Comparison of ENCODE assay signal across 24 cellular contexts in genomic region chr4:180650273-180650672, GRCh38.
A peak's percentile ranks its signal among the peaks of the same experiment; 100 is the strongest.
DNase-seq lines count a peak whose midpoint lies in the region; ATAC-seq and TF ChIP-seq lines count a peak whose summit lies in the region.
"Had no signal": no experiment of that assay in that cellular context is flagged by ENCODE, and none has a peak within 500 bp of the region (broad histone marks: within the 10 kb centered on the region; RNA-seq: fewer than 3 reads in every experiment).

No MANE protein-coding gene starts in this region.

- 47 to 53% methylated on average over 4 of the region's 4 CpGs for WGBS in esophagus squamous epithelium, 2 donors

- ATAC-seq in GM18861 (IDR thresholded peaks at IDR 0.05; ENCODE audit: unreplicated experiment) = peak; percentile 65
- peak; percentile 65 for ATAC-seq in GM21390 (IDR thresholded peaks at IDR 0.05; ENCODE audit: unreplicated experiment)
- peak; percentile 63 for ATAC-seq in HG02852 (IDR thresholded peaks at IDR 0.05; ENCODE audit: unreplicated experiment)
- peak; percentile 76 for ATAC-seq in HG03439 (IDR thresholded peaks at IDR 0.05; ENCODE audit: unreplicated experiment)
- ATAC-seq in activated CD4-positive, CD25-positive, alpha-beta regulatory T cell treated with anti-CD3 and anti-CD28 coated beads, Interleukin-2, amount 50 U/mL, for 24 hours = no peak
- ATAC-seq: natural killer cell had no signal

- peaks cover 8% of the 10 kb centered on the region for H3K27me3 Mint-ChIP-seq in osteocyte (ENCODE audit: unreplicated experiment)
- H3K27me3 Mint-ChIP-seq: IgD-negative memory B cell had no signal

- no peak overlapping the region for H3K27ac Mint-ChIP-seq in osteocyte (ENCODE audit: unreplicated experiment)
- H3K27ac Mint-ChIP-seq: IgD-negative memory B cell, natural killer cell had no signal

- TF ChIP-seq CTCF in esophagus squamous epithelium (IDR thresholded peaks at IDR 0.05) = no peak
- no peak for TF ChIP-seq CTCF in osteocyte (IDR thresholded peaks at IDR 0.05)
- no peak for TF ChIP-seq CTCF in WERI-Rb-1 (IDR thresholded peaks at IDR 0.05; ENCODE audit: low read depth, low read length)

- no peak overlapping the region for H3K4me3 Mint-ChIP-seq in osteocyte (ENCODE audit: unreplicated experiment)
- H3K4me3 Mint-ChIP-seq: IgD-negative memory B cell, natural killer cell had no signal

- no peaks in the 10 kb centered on the region for H3K4me1 Mint-ChIP-seq in osteocyte (ENCODE audit: unreplicated experiment)
- H3K4me1 Mint-ChIP-seq: IgD-negative memory B cell, natural killer cell had no signal

- intact Hi-C loops in esophagus squamous epithelium (cut with DNase I) = no loop called here

- H3K9me3 ChIP-seq in esophagus squamous epithelium (no peaks in the 10 kb centered on the region), WERI-Rb-1 (ENCODE audit: severe bottlenecking) (no peaks in the 10 kb centered on the region)

- no peaks in the 10 kb centered on the region for H3K36me3 ChIP-seq in esophagus squamous epithelium
- no peaks in the 10 kb centered on the region for H3K36me3 ChIP-seq in WERI-Rb-1

- H3K9me3 Mint-ChIP-seq in osteocyte (ENCODE audit: unreplicated experiment) = no peaks in the 10 kb centered on the region
- H3K9me3 Mint-ChIP-seq: IgD-negative memory B cell had no signal

- H3K36me3 Mint-ChIP-seq in osteocyte (ENCODE audit: unreplicated experiment) = no peaks in the 10 kb centered on the region
- H3K36me3 Mint-ChIP-seq: IgD-negative memory B cell, natural killer cell had no signal

- no peak overlapping the region for H3K4me3 ChIP-seq in esophagus squamous epithelium
- H3K4me3 ChIP-seq in WERI-Rb-1 (ENCODE audit: low read depth, low read length) = no peak overlapping the region
- H3K4me3 ChIP-seq: skin epidermis had no signal

- TF ChIP-seq POLR2A in esophagus squamous epithelium (IDR thresholded peaks at IDR 0.05) = no peak

- DNase-seq in esophagus squamous epithelium (lab: John Stamatoyannopoulos, UW) (no peak), osteocyte (ENCODE audit: extremely low spot score, unreplicated experiment) (no peak), WERI-Rb-1 (no peak)
- DNase-seq: ACHN; activated CD4-positive, alpha-beta T cell treated with anti-CD3 and anti-CD28 coated beads for 4 hours; activated effector memory CD4-positive, alpha-beta T cell treated with Interleukin-2 at 50 U/mL for 16 hours; dermis blood vessel endothelial cell; foreskin melanocyte; kidney glomerular epithelial cell; mesendoderm; natural killer cell; NCI-H1694 treated with DMSO at 0.1 percent for 48 hours; NCI-H2227 treated with DMSO at 0.1 percent for 48 hours; posterior cingulate gyrus; RPMI8226; stimulated activated CD4-positive, alpha-beta T cell treated with anti-CD3 and anti-CD28 coated beads, Interleukin-4, amount 100 ng/mL, for 1 hour had no signal

- no peaks in the 10 kb centered on the region for H3K27me3 ChIP-seq in esophagus squamous epithelium
- H3K27me3 ChIP-seq in WERI-Rb-1 (ENCODE audit: insufficient read depth, low read depth, severe bottlenecking) = no peaks in the 10 kb centered on the region

- H3K27ac ChIP-seq in esophagus squamous epithelium (no peak overlapping the region), WERI-Rb-1 (no peak overlapping the region)
- H3K27ac ChIP-seq: C4-2B, skin epidermis had no signal

- H3K4me1 ChIP-seq in esophagus squamous epithelium = no peaks in the 10 kb centered on the region

Comparison
In these comparisons a context has a peak if more than half of its experiments do, and no peak if none do; other contexts are left out.
1. ATAC-seq: peak in GM18861 (single experiment), GM21390 (single experiment), HG02852 (single experiment) and HG03439 (single experiment); none in activated CD4-positive, CD25-positive, alpha-beta regulatory T cell treated with anti-CD3 and anti-CD28 coated beads, Interleukin-2, amount 50 U/mL, for 24 hours (0 of 2).